1 cellular context compared by ENCODE assay signal in the genomic region with DNA sequence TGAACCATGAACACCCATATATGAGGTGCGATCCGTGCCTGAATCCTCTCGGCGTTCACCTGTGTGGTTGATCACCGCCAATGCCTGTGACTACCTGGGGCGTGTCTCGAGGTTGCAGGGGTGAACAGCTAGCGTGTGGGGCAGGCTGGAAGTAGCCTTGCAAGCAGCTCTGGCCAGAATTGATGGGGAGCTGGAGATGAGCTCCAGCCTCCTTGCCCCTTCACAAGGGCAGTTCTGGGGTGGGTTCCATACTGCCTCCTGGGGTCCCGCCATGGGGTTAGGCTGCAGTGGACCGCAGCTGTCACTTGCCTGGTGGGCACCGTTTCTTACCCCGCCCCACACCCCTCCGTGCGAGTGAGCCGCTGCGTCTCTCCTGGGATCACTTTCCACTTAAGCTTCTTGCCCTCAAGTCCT.
TF ChIP-seq lines count a peak whose summit lies in the region.

No MANE protein-coding gene starts in this region.

TF ChIP-seq in GM23338, 12 proteins besides CTCF, POLR2A, EP300 and RAD21:
- TF ChIP-seq JUNB (IDR thresholded peaks at IDR 0.05; ENCODE audit: unreplicated experiment) (no peak), NANOG (IDR thresholded peaks at IDR 0.05; ENCODE audit: borderline replicate concordance) (no peak), POLR2AphosphoS5 (IDR thresholded peaks at IDR 0.05; ENCODE audit: low read depth) (no peak), ZNF114 (CRISPR knock-in tag; IDR thresholded peaks at IDR 0.05) (no peak)
